31 cellular contexts compared by ENCODE assay signal in genomic region chr2:83364264-83364663, GRCh38.
DNase-seq lines count a peak whose midpoint lies in the region; ATAC-seq, FAIRE-seq and TF ChIP-seq lines count a peak whose summit lies in the region.
"Had no signal": no experiment of that assay in that cellular context is flagged by ENCODE, and none has a peak within 500 bp of the region (broad histone marks: within the 10 kb centered on the region; RNA-seq: fewer than 3 reads in every experiment).

No MANE protein-coding gene starts in this region.

- TF ChIP-seq CTCF in AG04449 (IDR thresholded peaks at IDR 0.05; ENCODE audit: insufficient read depth, low read length, missing control alignments) (no peak), fibroblast of villous mesenchyme (IDR thresholded peaks at IDR 0.05; ENCODE audit: insufficient read depth, low read depth, low read length) (no peak)

- H3K36me3 Mint-ChIP-seq in activated CD4-positive, alpha-beta memory T cell treated with anti-CD3 and anti-CD28 coated beads, Interleukin-2, amount 10 ng/mL, durations not matched to agents 7 days and 5 days (ENCODE audit: low read depth) = no peaks in the 10 kb centered on the region
- H3K36me3 Mint-ChIP-seq: activated naive CD4-positive, alpha-beta T cell treated with anti-CD3 and anti-CD28 coated beads, Interleukin-2, amount 10 ng/mL, durations not matched to agents 7 days and 5 days had no signal

- no peaks in the 10 kb centered on the region for H3K36me3 ChIP-seq in adipocyte (ENCODE audit: control insufficient read depth, insufficient read depth, low read length, severe bottlenecking)
- H3K36me3 ChIP-seq: BLaER1 treated with 17β-estradiol and CSF1 and Interleukin-3, amounts not matched to agents 10 nM and 100 nM; MG63; ovary; tibial artery had no signal

- POLR2A ChIA-PET in AG04449 (lab: Yijun Ruan, JAX) = no interaction called here
- POLR2A ChIA-PET in activated CD4-positive, alpha-beta memory T cell treated with anti-CD3 and anti-CD28 coated beads, Interleukin-2, amount 10 ng/mL, durations not matched to agents 7 days and 5 days (lab: Charles Lee) = no interaction called here

- CTCF ChIA-PET in AG04449 (lab: Yijun Ruan, JAX) = no interaction called here
- CTCF ChIA-PET in activated CD4-positive, alpha-beta memory T cell treated with anti-CD3 and anti-CD28 coated beads, Interleukin-2, amount 10 ng/mL, durations not matched to agents 7 days and 5 days (lab: Charles Lee) = no interaction called here

- H3K9me3 ChIP-seq in adipocyte (ENCODE audit: control insufficient read depth, low read length) = no peaks in the 10 kb centered on the region
- H3K9me3 ChIP-seq: BLaER1 treated with 17β-estradiol and CSF1 and Interleukin-3, amounts not matched to agents 10 nM and 100 nM; MG63; ovary; tibial artery had no signal

- no peaks in the 10 kb centered on the region for H3K4me1 Mint-ChIP-seq in stimulated activated naive CD8-positive, alpha-beta T cell treated with anti-CD3 and anti-CD28 coated beads, Interleukin-15, amount 100 ng/mL, for 72 hours
- no peaks in the 10 kb centered on the region for H3K4me1 Mint-ChIP-seq in activated CD4-positive, alpha-beta memory T cell treated with anti-CD3 and anti-CD28 coated beads, Interleukin-2, amount 10 ng/mL, durations not matched to agents 7 days and 5 days
- H3K4me1 Mint-ChIP-seq: activated naive CD4-positive, alpha-beta T cell treated with anti-CD3 and anti-CD28 coated beads, Interleukin-2, amount 10 ng/mL, durations not matched to agents 7 days and 5 days; GM23338; neural crest cell had no signal

- no peak overlapping the region for H3K9ac ChIP-seq in adipocyte (ENCODE audit: low read length)
- H3K9ac ChIP-seq: BLaER1 treated with 17β-estradiol and CSF1 and Interleukin-3, amounts not matched to agents 10 nM and 100 nM had no signal

- H3K9me3 Mint-ChIP-seq in stimulated activated naive CD8-positive, alpha-beta T cell treated with anti-CD3 and anti-CD28 coated beads, Interleukin-15, amount 100 ng/mL, for 72 hours = peaks cover 4 to 8% of the 10 kb centered on the region in 2 donors
- H3K9me3 Mint-ChIP-seq in activated CD4-positive, alpha-beta memory T cell treated with anti-CD3 and anti-CD28 coated beads, Interleukin-2, amount 10 ng/mL, durations not matched to agents 7 days and 5 days = peaks cover 9% of the 10 kb centered on the region

- no peaks in the 10 kb centered on the region for H3K27me3 ChIP-seq in adipocyte (replicated peaks; ENCODE audit: control insufficient read depth, insufficient read depth, low read length)
- H3K27me3 ChIP-seq: BLaER1 treated with 17β-estradiol and CSF1 and Interleukin-3, amounts not matched to agents 10 nM and 100 nM; MG63; ovary; tibial artery had no signal

- no peak overlapping the region for H3K4me3 Mint-ChIP-seq in stimulated activated naive CD8-positive, alpha-beta T cell treated with anti-CD3 and anti-CD28 coated beads, Interleukin-15, amount 100 ng/mL, for 72 hours
- no peak overlapping the region for H3K4me3 Mint-ChIP-seq in activated CD4-positive, alpha-beta memory T cell treated with anti-CD3 and anti-CD28 coated beads, Interleukin-2, amount 10 ng/mL, durations not matched to agents 7 days and 5 days
- H3K4me3 Mint-ChIP-seq: activated naive CD4-positive, alpha-beta T cell treated with anti-CD3 and anti-CD28 coated beads, Interleukin-2, amount 10 ng/mL, durations not matched to agents 7 days and 5 days; activated T-helper 1 cell treated with anti-CD3 and anti-CD28 coated beads, Interleukin-12 subunit alpha, Interleukin-12 subunit beta, Interleukin-2, Interleukin-4 antibody, amounts not matched to agents 30 ng/mL and 10 ng/mL and 1 ng/mL, durations not matched to agents 14 hours and 24 hours and 36 hours; GM23338; neural crest cell had no signal

- no peak overlapping the region for H3K27ac Mint-ChIP-seq in stimulated activated naive CD8-positive, alpha-beta T cell treated with anti-CD3 and anti-CD28 coated beads, Interleukin-15, amount 100 ng/mL, for 72 hours
- no peak overlapping the region for H3K27ac Mint-ChIP-seq in activated CD4-positive, alpha-beta memory T cell treated with anti-CD3 and anti-CD28 coated beads, Interleukin-2, amount 10 ng/mL, durations not matched to agents 7 days and 5 days
- H3K27ac Mint-ChIP-seq: activated naive CD4-positive, alpha-beta T cell treated with anti-CD3 and anti-CD28 coated beads, Interleukin-2, amount 10 ng/mL, durations not matched to agents 7 days and 5 days; activated T-helper 1 cell treated with anti-CD3 and anti-CD28 coated beads, Interleukin-12 subunit alpha, Interleukin-12 subunit beta, Interleukin-2, Interleukin-4 antibody, amounts not matched to agents 30 ng/mL and 10 ng/mL and 1 ng/mL, durations not matched to agents 14 hours and 24 hours and 36 hours; GM23338 had no signal

- DNase-seq in AG04449 (ENCODE audit: low read depth, low spot score) (peak; percentile 37), GM04503 (ENCODE audit: low read depth) (peak; percentile 85), adipocyte (ENCODE audit: low read depth) (peak; percentile 74), fibroblast of villous mesenchyme (ENCODE audit: low read depth) (peak; percentile 36), GM12892 (ENCODE audit: insufficient read length) (no peak), AG08395 (ENCODE audit: low spot score) (no peak)
- no peak for DNase-seq in stimulated activated naive CD8-positive, alpha-beta T cell treated with anti-CD3 and anti-CD28 coated beads, Interleukin-15, amount 100 ng/mL, for 72 hours
- DNase-seq in activated CD4-positive, alpha-beta memory T cell treated with anti-CD3 and anti-CD28 coated beads, Interleukin-2, amount 10 ng/mL, durations not matched to agents 7 days and 5 days = no peak
- DNase-seq: activated CD4-positive, alpha-beta T cell treated with anti-CD3 and anti-CD28 coated beads, Interleukin-2, amount 50 U/mL, for 4 hours; activated naive CD4-positive, alpha-beta T cell treated with anti-CD3 and anti-CD28 coated beads, Interleukin-2, amount 10 ng/mL, durations not matched to agents 7 days and 5 days; COR-L47; DMS53; GDM1; MG63; NCI-H1417; NCI-H2029; NCI-H524 treated with DMSO at 0.1 percent for 48 hours; ovary; Right ventricle myocardium superior; stimulated activated CD4-positive, alpha-beta T cell treated with anti-CD3 and anti-CD28 coated beads, Interleukin-1b, Interleukin-23, amount 100 ng/mL, for 48 hours; stimulated activated CD8-positive, alpha-beta memory T cell treated with anti-CD3 and anti-CD28 coated beads, Interleukin-4, amount 100 ng/mL, for 48 hours; tibial artery had no signal

- FAIRE-seq in GM12892 (lab: Jason Lieb, UNC) = no peak
- FAIRE-seq: A549, bronchial epithelial cell, endothelial cell of umbilical vein, K562 had no signal

- H3K4me3 ChIP-seq in AG04449 (ENCODE audit: low read depth, low read length) (no peak overlapping the region), adipocyte (ENCODE audit: low read length) (no peak overlapping the region), fibroblast of villous mesenchyme (ENCODE audit: low read depth, low read length) (no peak overlapping the region)
- H3K4me3 ChIP-seq: A549; BLaER1 treated with 17β-estradiol and CSF1 and Interleukin-3, amounts not matched to agents 10 nM and 100 nM; GM23338; K562; MG63; ovary; tibial artery had no signal

- no peaks in the 10 kb centered on the region for H3K4me1 ChIP-seq in adipocyte (ENCODE audit: control insufficient read depth, insufficient read depth, low read length)
- H3K4me1 ChIP-seq: A549; BLaER1 treated with 17β-estradiol and CSF1 and Interleukin-3, amounts not matched to agents 10 nM and 100 nM; tibial artery had no signal

- no peaks in the 10 kb centered on the region for H3K27me3 Mint-ChIP-seq in stimulated activated naive CD8-positive, alpha-beta T cell treated with anti-CD3 and anti-CD28 coated beads, Interleukin-15, amount 100 ng/mL, for 72 hours
- H3K27me3 Mint-ChIP-seq in activated CD4-positive, alpha-beta memory T cell treated with anti-CD3 and anti-CD28 coated beads, Interleukin-2, amount 10 ng/mL, durations not matched to agents 7 days and 5 days = no peaks in the 10 kb centered on the region
- H3K27me3 Mint-ChIP-seq: activated naive CD4-positive, alpha-beta T cell treated with anti-CD3 and anti-CD28 coated beads, Interleukin-2, amount 10 ng/mL, durations not matched to agents 7 days and 5 days had no signal

- TF ChIP-seq POLR2A in GM12892 (IDR thresholded peaks at IDR 0.05; ENCODE audit: low read depth, low read length) = no peak

- no peak for ATAC-seq in stimulated activated naive CD8-positive, alpha-beta T cell treated with anti-CD3 and anti-CD28 coated beads, Interleukin-15, amount 100 ng/mL, for 72 hours
- ATAC-seq: A549; activated CD4-positive, CD25-positive, alpha-beta regulatory T cell treated with anti-CD3 and anti-CD28 coated beads, Interleukin-2, amount 50 U/mL, for 24 hours; GM23338; K562 had no signal

Comparison
In these comparisons a context has a peak if more than half of its experiments do, and no peak if none do; other contexts are left out.
1. DNase-seq: peak in AG04449 (single experiment), GM04503 (single experiment), adipocyte (single experiment) and fibroblast of villous mesenchyme (single experiment); none in stimulated activated naive CD8-positive, alpha-beta T cell treated with anti-CD3 and anti-CD28 coated beads, Interleukin-15, amount 100 ng/mL, for 72 hours (0 of 2), GM12892 (single experiment), activated CD4-positive, alpha-beta memory T cell treated with anti-CD3 and anti-CD28 coated beads, Interleukin-2, amount 10 ng/mL, durations not matched to agents 7 days and 5 days (single experiment) and AG08395 (single experiment).